ENCODE assay signal across 19 cellular contexts in the genomic region with DNA sequence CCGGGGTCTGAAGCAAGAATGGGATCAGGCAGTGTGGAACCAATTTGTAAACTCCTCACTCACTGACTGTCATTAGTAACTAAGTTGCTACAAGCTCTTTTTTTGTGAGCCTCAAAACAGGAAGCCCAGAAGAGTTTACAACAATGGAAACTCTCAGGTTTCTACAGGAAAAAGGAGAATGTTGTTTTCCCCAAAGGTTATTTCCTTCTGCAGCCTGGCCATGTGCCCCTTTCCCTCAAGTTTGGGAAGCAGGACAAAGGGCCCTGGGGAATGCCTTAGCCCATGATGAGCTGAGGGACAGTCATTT.
"Had no signal": no experiment of that assay in that cellular context is flagged by ENCODE, and none has a peak within 500 bp of the region (broad histone marks: within the 10 kb centered on the region; RNA-seq: fewer than 3 reads in every experiment).

No MANE protein-coding gene starts in this region.

- H3K4me1 ChIP-seq: ascending aorta, breast epithelium, spleen had no signal

- H3K9me3 ChIP-seq: ascending aorta, breast epithelium, thoracic aorta had no signal

- H3K27ac ChIP-seq: ascending aorta, spleen, thoracic aorta, VCaP had no signal

- H3K36me3 ChIP-seq: ascending aorta, breast epithelium, spleen, thoracic aorta had no signal

- H3K4me3 ChIP-seq: ascending aorta, breast epithelium, spleen, thoracic aorta had no signal

- DNase-seq: activated CD4-positive, alpha-beta T cell treated with anti-CD3 and anti-CD28 coated beads for 1 hour; activated CD8-positive, alpha-beta memory T cell treated with anti-CD3 and anti-CD28 coated beads for 24 hours; activated CD8-positive, alpha-beta memory T cell treated with anti-CD3 and anti-CD28 coated beads, Interleukin-2, amount 50 U/mL, for 48 hours; activated effector memory CD4-positive, alpha-beta T cell treated with anti-CD3 and anti-CD28 coated beads, Interleukin-2, amount 50 U/mL, for 16 hours; activated T-cell treated with anti-CD3 and anti-CD28 coated beads, Interleukin-2, amount 50 U/mL, for 48 hours; erythroblast; foreskin melanocyte; kidney; mesenchymal stem cell; naive thymus-derived CD4-positive, alpha-beta T cell; spleen; stimulated activated CD4-positive, alpha-beta T cell treated with anti-CD3 and anti-CD28 coated beads, Interleukin-4, amount 100 ng/mL, for 4 hours; SW 1271; T-helper 2 cell had no signal

- ATAC-seq: naive thymus-derived CD4-positive, alpha-beta T cell; stimulated activated memory B cell treated with anti-CD40 and anti-IgM and Interleukin-4, amounts not matched to agents 10 μg/mL and 1 μg/mL and 100 μg/mL, for 72 hours had no signal

- H3K27me3 ChIP-seq: ascending aorta, breast epithelium had no signal
